Comparison of ENCODE assay signal across 8 cellular contexts in genomic region chr19:45467456-45468158, GRCh38. TPM values are rescaled to one million over a fixed set of nuclear protein-coding genes. Genes with fewer than 3 reads are reported as not detected.
A peak's percentile ranks its signal among the peaks of the same experiment; 100 is the strongest.
DNase-seq lines count a peak whose midpoint lies in the region; ATAC-seq and TF ChIP-seq lines count a peak whose summit lies in the region.

TSS of gene FOSB (plus strand) at chr19:45467996. CDS start at chr19:45468587, 591 bp downstream.

- ATAC-seq in HG02571 (IDR thresholded peaks at IDR 0.05; ENCODE audit: unreplicated experiment) = peak; percentile 42
- peak; percentile 32 to 70 (median 62) for ATAC-seq in heart left ventricle

- peaks cover 4% of the 10 kb centered on the region for H3K4me1 Mint-ChIP-seq in type B pancreatic cell (ENCODE audit: unreplicated experiment)

- DNase-seq in GM03348 (ENCODE audit: low spot score) (peak; percentile 95), NCI-H128 (lab: John Stamatoyannopoulos, UW; ENCODE audit: unreplicated experiment) (peak; percentile 71), T follicular helper cell (ENCODE audit: low read depth) (peak; percentile 92), heart left ventricle (peak; percentile 94 to 98 (median 95)), posterior cingulate gyrus (peak; percentile 89 to 99 (median 94)), type B pancreatic cell (ENCODE audit: extremely low spot score, unreplicated experiment) (peak; percentile 95)

- peaks cover 31% of the 10 kb centered on the region for H3K27me3 Mint-ChIP-seq in type B pancreatic cell

- peak within 1 kb of the TSS; percentile 94 for H3K4me3 Mint-ChIP-seq in type B pancreatic cell

- peaks cover under 1% of the 10 kb centered on the region for H3K36me3 Mint-ChIP-seq in type B pancreatic cell

- peak within 1 kb of the TSS; percentile 92 for H3K27ac Mint-ChIP-seq in type B pancreatic cell

- TF ChIP-seq CTCF in heart left ventricle (IDR thresholded peaks at IDR 0.05) (peak in 2 of 12 donors; percentile 32 to 37), type B pancreatic cell (conservative IDR thresholded peaks at IDR 0.05) (peak; percentile 19)

- intact Hi-C loops in heart left ventricle (cut with DNase I) = loop anchor here in 2 of 10 donors (2.0 kb wide), 2 partner anchors 17 to 23 kb away; no protein-coding TSS in a partner anchor
- intact Hi-C loops in posterior cingulate gyrus (cut with DNase I) = no loop called here

- H3K9me3 Mint-ChIP-seq in type B pancreatic cell = no peaks in the 10 kb centered on the region

- peak within 1 kb of the TSS; percentile 48 for H3K27ac ChIP-seq in adipose tissue (ENCODE audit: low read depth, low read length)
- H3K27ac ChIP-seq in heart left ventricle = peak within 1 kb of the TSS; percentile 54 to 99 (median 95)

- peak within 1 kb of the TSS; percentile 51 to 89 (median 72) for H3K4me3 ChIP-seq in heart left ventricle

- H3K36me3 ChIP-seq in heart left ventricle = no peaks in the 10 kb centered on the region

- peak; percentile 89 to 90 for TF ChIP-seq POLR2A in heart left ventricle (IDR thresholded peaks at IDR 0.05)

- peaks cover 5 to 34% (median 26%) of the 10 kb centered on the region in 12 donors for H3K4me1 ChIP-seq in heart left ventricle

- no peaks in the 10 kb centered on the region for H3K27me3 ChIP-seq in heart left ventricle

- WGBS in adipose tissue, 3 donors = 0 to 1% (median 1%) methylated on average over 54 to 56 of the region's 56 CpGs
- 0 to 1% (median 0%) methylated on average over 19 to 56 of the region's 56 CpGs for WGBS in heart left ventricle, 4 donors

- no peaks in the 10 kb centered on the region for H3K9me3 ChIP-seq in heart left ventricle

RNA-seq across cellular contexts. Expression of gene FOSB, which starts in this region (rescaled TPM):
- 100 to 1,000 TPM in 2 of 3 donors, 10 to 100 TPM in 1; 11.9 to 650 (median 341) TPM for polyA plus RNA-seq in adipose tissue
- total RNA-seq in heart left ventricle = 100 to 1,000 TPM in 1 of 9 donors, 10 to 100 TPM in 1, 1 to 10 TPM in 4, under 1 TPM in 3; 0.23 to 107 (median 1.1) TPM
- 1 to 10 TPM; 1.4 to 8.0 TPM for polyA plus RNA-seq in heart left ventricle
- total RNA-seq in type B pancreatic cell (ENCODE audit: low replicate concordance) = 28.4 and 178 TPM in 2 replicates

Comparison
In these comparisons a context has a peak if more than half of its experiments do, and no peak if none do; other contexts are left out.
1. Peak in every context shown above with its lines: DNase-seq, ATAC-seq, H3K4me3 ChIP-seq and H3K27ac ChIP-seq.